In the genomic region with DNA sequence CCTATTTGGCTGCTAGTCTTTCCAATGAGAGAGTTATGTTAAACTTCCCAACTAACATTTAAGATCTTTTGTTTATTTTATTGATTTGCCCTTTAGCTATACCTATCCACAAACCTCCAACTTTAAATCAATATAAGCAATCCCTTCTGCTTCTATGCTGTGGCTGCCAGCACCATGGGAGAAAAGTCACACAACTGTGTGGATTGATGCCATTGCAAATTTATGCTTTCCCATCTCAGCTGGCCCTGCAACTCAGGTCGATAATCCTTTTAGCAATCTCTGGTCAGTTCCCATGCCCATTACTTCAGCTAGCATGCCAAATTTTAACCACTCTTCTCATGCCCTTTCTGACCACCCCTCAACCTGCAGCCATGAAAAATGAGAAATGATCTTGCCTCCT, we compare ENCODE assay signal across 2 cellular contexts.
TF ChIP-seq lines count a peak whose summit lies in the region.

No MANE protein-coding gene starts in this region.

TF ChIP-seq in liver, 16 proteins besides CTCF, POLR2A, EP300 and RAD21:
- TF ChIP-seq, protein P1, sequence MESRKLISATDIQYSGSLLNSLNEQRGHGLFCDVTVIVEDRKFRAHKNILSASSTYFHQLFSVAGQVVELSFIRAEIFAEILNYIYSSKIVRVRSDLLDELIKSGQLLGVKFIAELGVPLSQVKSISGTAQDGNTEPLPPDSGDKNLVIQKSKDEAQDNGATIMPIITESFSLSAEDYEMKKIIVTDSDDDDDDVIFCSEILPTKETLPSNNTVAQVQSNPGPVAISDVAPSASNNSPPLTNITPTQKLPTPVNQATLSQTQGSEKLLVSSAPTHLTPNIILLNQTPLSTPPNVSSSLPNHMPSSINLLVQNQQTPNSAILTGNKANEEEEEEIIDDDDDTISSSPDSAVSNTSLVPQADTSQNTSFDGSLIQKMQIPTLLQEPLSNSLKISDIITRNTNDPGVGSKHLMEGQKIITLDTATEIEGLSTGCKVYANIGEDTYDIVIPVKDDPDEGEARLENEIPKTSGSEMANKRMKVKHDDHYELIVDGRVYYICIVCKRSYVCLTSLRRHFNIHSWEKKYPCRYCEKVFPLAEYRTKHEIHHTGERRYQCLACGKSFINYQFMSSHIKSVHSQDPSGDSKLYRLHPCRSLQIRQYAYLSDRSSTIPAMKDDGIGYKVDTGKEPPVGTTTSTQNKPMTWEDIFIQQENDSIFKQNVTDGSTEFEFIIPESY (IDR thresholded peaks at IDR 0.05), result peak; percentile 66
- TF ChIP-seq HNF4A (conservative IDR thresholded peaks at IDR 0.05) (peak in 1 of 2 donors; percentile 50), GABPA (IDR thresholded peaks at IDR 0.05 in 1 of 2, conservative IDR thresholded peaks at IDR 0.05 in 1 of 2) (no peak), JUND (IDR thresholded peaks at IDR 0.05) (peak in 1 of 2 donors; percentile 24), FOXA2 (IDR thresholded peaks at IDR 0.05) (no peak), FOXA1 (IDR thresholded peaks at IDR 0.05) (no peak), YY1 (IDR thresholded peaks at IDR 0.05) (peak; percentile 90), EGR1 (IDR thresholded peaks at IDR 0.05; ENCODE audit: low read depth in 2 of 2) (no peak), TAF1 (conservative IDR thresholded peaks at IDR 0.05) (peak; percentile 27), NR2F2 (IDR thresholded peaks at IDR 0.05) (no peak), HNF4G (IDR thresholded peaks at IDR 0.05) (no peak), RXRA (IDR thresholded peaks at IDR 0.05) (peak; percentile 25 to 59), SP1 (IDR thresholded peaks at IDR 0.05) (peak; percentile 56)
- TF ChIP-seq, protein P2, sequence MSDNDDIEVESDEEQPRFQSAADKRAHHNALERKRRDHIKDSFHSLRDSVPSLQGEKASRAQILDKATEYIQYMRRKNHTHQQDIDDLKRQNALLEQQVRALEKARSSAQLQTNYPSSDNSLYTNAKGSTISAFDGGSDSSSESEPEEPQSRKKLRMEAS (IDR thresholded peaks at IDR 0.05), result peak; percentile 21
- TF ChIP-seq, protein P3, sequence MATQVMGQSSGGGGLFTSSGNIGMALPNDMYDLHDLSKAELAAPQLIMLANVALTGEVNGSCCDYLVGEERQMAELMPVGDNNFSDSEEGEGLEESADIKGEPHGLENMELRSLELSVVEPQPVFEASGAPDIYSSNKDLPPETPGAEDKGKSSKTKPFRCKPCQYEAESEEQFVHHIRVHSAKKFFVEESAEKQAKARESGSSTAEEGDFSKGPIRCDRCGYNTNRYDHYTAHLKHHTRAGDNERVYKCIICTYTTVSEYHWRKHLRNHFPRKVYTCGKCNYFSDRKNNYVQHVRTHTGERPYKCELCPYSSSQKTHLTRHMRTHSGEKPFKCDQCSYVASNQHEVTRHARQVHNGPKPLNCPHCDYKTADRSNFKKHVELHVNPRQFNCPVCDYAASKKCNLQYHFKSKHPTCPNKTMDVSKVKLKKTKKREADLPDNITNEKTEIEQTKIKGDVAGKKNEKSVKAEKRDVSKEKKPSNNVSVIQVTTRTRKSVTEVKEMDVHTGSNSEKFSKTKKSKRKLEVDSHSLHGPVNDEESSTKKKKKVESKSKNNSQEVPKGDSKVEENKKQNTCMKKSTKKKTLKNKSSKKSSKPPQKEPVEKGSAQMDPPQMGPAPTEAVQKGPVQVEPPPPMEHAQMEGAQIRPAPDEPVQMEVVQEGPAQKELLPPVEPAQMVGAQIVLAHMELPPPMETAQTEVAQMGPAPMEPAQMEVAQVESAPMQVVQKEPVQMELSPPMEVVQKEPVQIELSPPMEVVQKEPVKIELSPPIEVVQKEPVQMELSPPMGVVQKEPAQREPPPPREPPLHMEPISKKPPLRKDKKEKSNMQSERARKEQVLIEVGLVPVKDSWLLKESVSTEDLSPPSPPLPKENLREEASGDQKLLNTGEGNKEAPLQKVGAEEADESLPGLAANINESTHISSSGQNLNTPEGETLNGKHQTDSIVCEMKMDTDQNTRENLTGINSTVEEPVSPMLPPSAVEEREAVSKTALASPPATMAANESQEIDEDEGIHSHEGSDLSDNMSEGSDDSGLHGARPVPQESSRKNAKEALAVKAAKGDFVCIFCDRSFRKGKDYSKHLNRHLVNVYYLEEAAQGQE (IDR thresholded peaks at IDR 0.05), result no peak
- TF ChIP-seq, protein P4, sequence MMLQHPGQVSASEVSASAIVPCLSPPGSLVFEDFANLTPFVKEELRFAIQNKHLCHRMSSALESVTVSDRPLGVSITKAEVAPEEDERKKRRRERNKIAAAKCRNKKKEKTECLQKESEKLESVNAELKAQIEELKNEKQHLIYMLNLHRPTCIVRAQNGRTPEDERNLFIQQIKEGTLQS (IDR thresholded peaks at IDR 0.05), result no peak

TF ChIP-seq in HepG2, 621 proteins besides CTCF, POLR2A, EP300 and RAD21:
- TF ChIP-seq, protein P5, sequence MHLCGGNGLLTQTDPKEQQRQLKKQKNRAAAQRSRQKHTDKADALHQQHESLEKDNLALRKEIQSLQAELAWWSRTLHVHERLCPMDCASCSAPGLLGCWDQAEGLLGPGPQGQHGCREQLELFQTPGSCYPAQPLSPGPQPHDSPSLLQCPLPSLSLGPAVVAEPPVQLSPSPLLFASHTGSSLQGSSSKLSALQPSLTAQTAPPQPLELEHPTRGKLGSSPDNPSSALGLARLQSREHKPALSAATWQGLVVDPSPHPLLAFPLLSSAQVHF (CRISPR knock-in tag; IDR thresholded peaks at IDR 0.05), result no peak
- no peak for TF ChIP-seq RBM22 (optimal IDR thresholded peaks at IDR 0.05; ENCODE audit: low read length)
- TF ChIP-seq ZNF839 (CRISPR knock-in tag; IDR thresholded peaks at IDR 0.05; ENCODE audit: borderline replicate concordance), result no peak
- no peak for TF ChIP-seq ZNF274 (CRISPR knock-in tag; IDR thresholded peaks at IDR 0.05)
- TF ChIP-seq ZNF775 (CRISPR knock-in tag; IDR thresholded peaks at IDR 0.05; ENCODE audit: borderline replicate concordance), result no peak
- TF ChIP-seq, protein P6, sequence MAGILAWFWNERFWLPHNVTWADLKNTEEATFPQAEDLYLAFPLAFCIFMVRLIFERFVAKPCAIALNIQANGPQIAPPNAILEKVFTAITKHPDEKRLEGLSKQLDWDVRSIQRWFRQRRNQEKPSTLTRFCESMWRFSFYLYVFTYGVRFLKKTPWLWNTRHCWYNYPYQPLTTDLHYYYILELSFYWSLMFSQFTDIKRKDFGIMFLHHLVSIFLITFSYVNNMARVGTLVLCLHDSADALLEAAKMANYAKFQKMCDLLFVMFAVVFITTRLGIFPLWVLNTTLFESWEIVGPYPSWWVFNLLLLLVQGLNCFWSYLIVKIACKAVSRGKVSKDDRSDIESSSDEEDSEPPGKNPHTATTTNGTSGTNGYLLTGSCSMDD (CRISPR knock-in tag; IDR thresholded peaks at IDR 0.05), result no peak
- TF ChIP-seq, protein P2 (IDR thresholded peaks at IDR 0.05), result no peak
- TF ChIP-seq, protein P7, sequence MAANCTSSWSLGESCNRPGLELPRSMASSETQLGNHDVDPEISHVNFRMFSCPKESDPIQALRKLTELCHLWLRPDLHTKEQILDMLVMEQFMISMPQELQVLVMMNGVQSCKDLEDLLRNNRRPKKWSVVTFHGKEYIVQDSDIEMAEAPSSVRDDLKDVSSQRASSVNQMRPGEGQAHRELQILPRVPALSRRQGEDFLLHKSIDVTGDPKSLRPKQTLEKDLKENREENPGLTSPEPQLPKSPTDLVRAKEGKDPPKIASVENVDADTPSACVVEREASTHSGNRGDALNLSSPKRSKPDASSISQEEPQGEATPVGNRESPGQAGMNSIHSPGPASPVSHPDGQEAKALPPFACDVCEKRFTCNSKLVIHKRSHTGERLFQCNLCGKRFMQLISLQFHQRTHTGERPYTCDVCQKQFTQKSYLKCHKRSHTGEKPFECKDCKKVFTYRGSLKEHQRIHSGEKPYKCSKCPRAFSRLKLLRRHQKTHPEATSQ (CRISPR knock-in tag; IDR thresholded peaks at IDR 0.05; ENCODE audit: borderline replicate concordance), result no peak
- no peak for TF ChIP-seq XRCC5 (optimal IDR thresholded peaks at IDR 0.05; ENCODE audit: low read length)
- no peak for TF ChIP-seq CREB1 (IDR thresholded peaks at IDR 0.05)
- TF ChIP-seq CREB1 (CRISPR knock-in tag; IDR thresholded peaks at IDR 0.05), result no peak
- TF ChIP-seq PHF8 (CRISPR knock-in tag; IDR thresholded peaks at IDR 0.05), result no peak
- TF ChIP-seq ZSCAN29 (CRISPR knock-in tag; conservative IDR thresholded peaks at IDR 0.05), result no peak
- no peak for TF ChIP-seq BRD4 (CRISPR knock-in tag; IDR thresholded peaks at IDR 0.05)
- no peak for TF ChIP-seq FOXP1 (IDR thresholded peaks at IDR 0.05)
- TF ChIP-seq FOXP1 (CRISPR knock-in tag; IDR thresholded peaks at IDR 0.05), result no peak
- TF ChIP-seq PAF1 (CRISPR knock-in tag; IDR thresholded peaks at IDR 0.05), result no peak
